16 cellular contexts compared by ENCODE assay signal in the genomic region with DNA sequence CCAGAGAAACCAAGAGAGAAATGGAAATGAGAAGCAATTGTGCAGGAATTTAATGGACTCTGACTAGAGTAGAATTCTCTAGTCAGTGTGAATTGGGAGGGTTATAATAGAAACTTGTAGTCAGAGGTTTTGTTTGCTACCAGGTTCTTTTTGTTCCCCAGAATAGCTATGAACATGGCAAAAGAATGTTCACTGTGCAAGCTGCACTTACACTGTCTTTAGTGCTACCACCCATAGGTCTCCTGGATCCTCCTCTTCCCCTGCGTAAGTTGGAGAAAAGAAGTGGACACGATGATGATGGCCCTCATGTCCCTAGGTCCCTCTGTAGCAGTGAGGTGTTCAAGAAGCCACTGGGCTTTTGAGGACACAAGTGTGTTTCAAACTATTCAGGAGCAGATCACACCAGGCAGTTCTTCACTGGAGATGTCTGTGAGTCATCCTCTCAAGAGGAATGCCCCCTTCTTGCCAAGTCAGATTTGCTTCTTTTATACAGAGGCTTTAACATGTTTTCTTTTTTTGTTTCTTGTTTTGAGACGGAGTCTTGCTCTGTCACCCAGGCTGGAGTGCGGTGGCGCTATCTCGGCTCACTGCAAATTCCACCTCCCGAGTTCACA. TPM values are rescaled to one million over a fixed set of nuclear protein-coding genes. Genes with fewer than 3 reads are reported as not detected.
DNase-seq lines count a peak whose midpoint lies in the region; ATAC-seq and TF ChIP-seq lines count a peak whose summit lies in the region.
"Had no signal": no experiment of that assay in that cellular context is flagged by ENCODE, and none has a peak within 500 bp of the region (broad histone marks: within the 10 kb centered on the region; RNA-seq: fewer than 3 reads in every experiment).

No MANE protein-coding gene starts in this region.

- ATAC-seq in Right ventricle myocardium superior (ENCODE audit: poor library complexity) = peak; percentile 69
- peak; percentile 34 for ATAC-seq in gastroesophageal sphincter
- no peak for ATAC-seq in GM18873 (IDR thresholded peaks at IDR 0.05; ENCODE audit: low FRiP score, unreplicated experiment)
- ATAC-seq in HG03520 (IDR thresholded peaks at IDR 0.05; ENCODE audit: unreplicated experiment) = no peak

- H3K36me3 ChIP-seq in right atrium auricular region (no peaks in the 10 kb centered on the region), adipocyte (ENCODE audit: control insufficient read depth, insufficient read depth, low read length, severe bottlenecking) (no peaks in the 10 kb centered on the region), gastroesophageal sphincter (no peaks in the 10 kb centered on the region), SJCRH30 (no peaks in the 10 kb centered on the region)
- H3K36me3 ChIP-seq: ascending aorta, BLaER1, lower lobe of right lung, thoracic aorta had no signal

- no peaks in the 10 kb centered on the region for H3K9me3 ChIP-seq in right atrium auricular region
- no peaks in the 10 kb centered on the region for H3K9me3 ChIP-seq in adipocyte (ENCODE audit: control insufficient read depth, low read length)
- H3K9me3 ChIP-seq in gastroesophageal sphincter = no peaks in the 10 kb centered on the region
- no peaks in the 10 kb centered on the region for H3K9me3 ChIP-seq in SJCRH30 (replicated peaks)
- H3K9me3 ChIP-seq: ascending aorta, BLaER1, lower lobe of right lung, thoracic aorta had no signal

- peak overlapping the region in 1 of 2 donors; percentile 1 for H3K27ac ChIP-seq in right atrium auricular region
- H3K27ac ChIP-seq in gastroesophageal sphincter = no peak overlapping the region
- H3K27ac ChIP-seq in SJCRH30 = no peak overlapping the region
- H3K27ac ChIP-seq: ascending aorta, BLaER1, lower lobe of right lung, thoracic aorta had no signal

- no peak overlapping the region for H3K9ac ChIP-seq in adipocyte (ENCODE audit: low read length)
- H3K9ac ChIP-seq: BLaER1 had no signal

- DNase-seq in Right ventricle myocardium superior (no peak), right atrium auricular region (ENCODE audit: low spot score) (no peak), adipocyte (ENCODE audit: low read depth) (peak; percentile 71), superior temporal gyrus (ENCODE audit: extremely low spot score) (no peak), SJCRH30 (no peak)
- DNase-seq: GF-D8, lower lobe of right lung, NCI-H1694 treated with DMSO at 0.1 percent for 48 hours, T-helper 1 cell had no signal

- WGBS in gastroesophageal sphincter (ENCODE audit: low coverage in 1 of 2), 2 donors = 81 to 85% methylated on average over 5 to 7 of the region's 7 CpGs

- TF ChIP-seq EP300 in gastroesophageal sphincter (IDR thresholded peaks at IDR 0.05) = no peak

- intact Hi-C loops in Right ventricle myocardium superior (cut with DNase I) = no loop called here

- H3K4me1 ChIP-seq in right atrium auricular region = peaks cover 0 to 15% of the 10 kb centered on the region in 2 donors
- H3K4me1 ChIP-seq in adipocyte (ENCODE audit: control insufficient read depth, insufficient read depth, low read length) = peaks cover 21% of the 10 kb centered on the region
- peaks cover 0 to 11% (median 0%) of the 10 kb centered on the region in 3 donors for H3K4me1 ChIP-seq in gastroesophageal sphincter
- H3K4me1 ChIP-seq in SJCRH30 = no peaks in the 10 kb centered on the region
- H3K4me1 ChIP-seq: ascending aorta, BLaER1, lower lobe of right lung had no signal

- TF ChIP-seq POLR2A in gastroesophageal sphincter (IDR thresholded peaks at IDR 0.05) = no peak

- no peaks in the 10 kb centered on the region for H3K27me3 ChIP-seq in right atrium auricular region
- no peaks in the 10 kb centered on the region for H3K27me3 ChIP-seq in adipocyte (replicated peaks; ENCODE audit: control insufficient read depth, insufficient read depth, low read length)
- no peaks in the 10 kb centered on the region for H3K27me3 ChIP-seq in gastroesophageal sphincter
- no peaks in the 10 kb centered on the region for H3K27me3 ChIP-seq in SJCRH30
- H3K27me3 ChIP-seq: ascending aorta, BLaER1 had no signal

- TF ChIP-seq CTCF in right atrium auricular region (IDR thresholded peaks at IDR 0.05) (no peak), gastroesophageal sphincter (IDR thresholded peaks at IDR 0.05) (no peak)

- no peak overlapping the region for H3K4me3 ChIP-seq in right atrium auricular region
- H3K4me3 ChIP-seq in adipocyte (ENCODE audit: low read length) = no peak overlapping the region
- no peak overlapping the region for H3K4me3 ChIP-seq in gastroesophageal sphincter
- no peak overlapping the region for H3K4me3 ChIP-seq in SJCRH30
- H3K4me3 ChIP-seq: ascending aorta, BLaER1, lower lobe of right lung, thoracic aorta had no signal

RNA-seq across cellular contexts. Expression of gene SMIM8, which starts 47.6 kb away (rescaled TPM):
- total RNA-seq in Right ventricle myocardium superior (12.9 TPM), right atrium auricular region (10 to 100 TPM in 1 of 2 donors, 1 to 10 TPM in 1; 8.0 to 12.1 TPM), gastroesophageal sphincter (10 to 100 TPM in 1 of 4 donors, 1 to 10 TPM in 3; 5.2 to 13.4 (median 8.1) TPM)
- 9.8 and 11.1 TPM in 2 replicates for total RNA-seq in SJCRH30 (2014; rRNA removed; shearing (Covaris generic))

RNA-seq across cellular contexts. Expression of gene GJB7, which starts 54.3 kb away (rescaled TPM):
- not detected for total RNA-seq in Right ventricle myocardium superior
- total RNA-seq in right atrium auricular region = not detected
- total RNA-seq in gastroesophageal sphincter = not detected
- total RNA-seq in SJCRH30 (2014; rRNA removed; shearing (Covaris generic)) = not detected in 2 replicates
- total RNA-seq: ascending aorta, posterior vena cava, thoracic aorta had no signal

Comparison
In these comparisons a context has a peak if more than half of its experiments do, and no peak if none do; other contexts are left out.
1. ATAC-seq: peak in Right ventricle myocardium superior (single experiment) and gastroesophageal sphincter (single experiment); none in GM18873 (single experiment) and HG03520 (single experiment).